In genomic region chr2:27946530-27946929, GRCh38 we compare ENCODE assay signal across 1 cellular context.
TF ChIP-seq lines count a peak whose summit lies in the region.

No MANE protein-coding gene starts in this region.

TF ChIP-seq in SK-N-SH treated with all-trans-retinoic acid at 6 μM for 48 hours, 23 proteins besides CTCF, POLR2A, EP300 and RAD21 (continued from another document):
- TF ChIP-seq TSHZ2 (CRISPR knock-in tag; IDR thresholded peaks at IDR 0.05): no peak
- TF ChIP-seq GLIS3 (CRISPR knock-in tag; IDR thresholded peaks at IDR 0.05): no peak
- no peak for TF ChIP-seq CSDC2 (CRISPR knock-in tag; IDR thresholded peaks at IDR 0.05)
